In genomic region chr5:6632931-6633468, GRCh38 we compare ENCODE assay signal across 8 cellular contexts. TPM values are rescaled to one million over a fixed set of nuclear protein-coding genes. Genes with fewer than 3 reads are reported as not detected.
A peak's percentile ranks its signal among the peaks of the same experiment; 100 is the strongest.
DNase-seq lines count a peak whose midpoint lies in the region; TF ChIP-seq lines count a peak whose summit lies in the region.

TSS of gene NSUN2 (minus strand) at chr5:6633044. CDS start at chr5:6632979, 65 bp downstream.
TSS of gene SRD5A1 (plus strand) at chr5:6633440. CDS start at chr5:6633577, 137 bp downstream.

- 0% methylated on average over 59 of the region's 59 CpGs for WGBS in ectodermal cell, 2 experiments

- peak; percentile 85 for DNase-seq in CMK (ENCODE audit: low read depth)
- DNase-seq in GM20000 (ENCODE audit: low spot score) = peak; percentile 99
- peak; percentile 92 for DNase-seq in HS-5 (ENCODE audit: low read depth)
- DNase-seq in NK-92 (lab: John Stamatoyannopoulos, UW; ENCODE audit: unreplicated experiment) = peak; percentile 34
- DNase-seq in activated CD8-positive, alpha-beta memory T cell treated with anti-CD3 and anti-CD28 coated beads for 1 hour (ENCODE audit: extremely low read depth in 1 of 2, low read depth in 1 of 2) = peak; percentile 65 to 92
- peak; percentile 93 for DNase-seq in lung microvascular endothelial cell (ENCODE audit: low read depth in 2 of 2)
- peak; percentile 87 to 92 (median 88) for DNase-seq in stimulated activated CD4-positive, alpha-beta T cell treated with anti-CD3 and anti-CD28 coated beads, TNF-alpha, amount 100 ng/mL, for 4 hours (ENCODE audit: low read depth in 3 of 3)

- TF ChIP-seq CTCF in GM20000 (IDR thresholded peaks at IDR 0.05; ENCODE audit: extremely low read depth, missing control alignments) = no peak

- H3K27ac ChIP-seq in ectodermal cell (ENCODE audit: insufficient read depth, low read depth, low read length, poor library complexity, severe bottlenecking) = peak within 1 kb of the TSS; percentile 94

- no peaks in the 10 kb centered on the region for H3K9me3 ChIP-seq in ectodermal cell (ENCODE audit: control insufficient read depth, low read length)

- peaks cover 17% of the 10 kb centered on the region for H3K36me3 ChIP-seq in ectodermal cell (ENCODE audit: control insufficient read depth, insufficient read depth, low read length)

- H3K27me3 ChIP-seq in ectodermal cell (ENCODE audit: control insufficient read depth, insufficient read depth, low read length, poor library complexity, severe bottlenecking) = no peaks in the 10 kb centered on the region

- H3K4me3 ChIP-seq in ectodermal cell (ENCODE audit: insufficient read depth, low read depth, low read length) = peak within 1 kb of the TSS; percentile 59

- peaks cover 3% of the 10 kb centered on the region for H3K4me1 ChIP-seq in ectodermal cell (ENCODE audit: control insufficient read depth, insufficient read depth, low read length)

RNA-seq across cellular contexts. Expression of gene NSUN2, which starts in this region (rescaled TPM):
- polyA plus RNA-seq in ectodermal cell (2013, experiment 1 of 4) = 74.1 TPM
- 77.2 TPM for polyA plus RNA-seq in ectodermal cell (2013, experiment 2 of 4)
- 47.5 TPM for polyA plus RNA-seq in ectodermal cell (2013, experiment 3 of 4)
- polyA plus RNA-seq in ectodermal cell (2013, experiment 4 of 4) = 56.2 TPM
- 35.5 and 46.8 TPM in 2 replicates for total RNA-seq in lung microvascular endothelial cell

RNA-seq across cellular contexts. Expression of gene SRD5A1, which starts in this region (rescaled TPM):
- polyA plus RNA-seq in ectodermal cell (2013, experiment 1 of 4) = 17.8 TPM
- polyA plus RNA-seq in ectodermal cell (2013, experiment 2 of 4) = 21.2 TPM
- polyA plus RNA-seq in ectodermal cell (2013, experiment 3 of 4) = 20.3 TPM
- polyA plus RNA-seq in ectodermal cell (2013, experiment 4 of 4) = 19.7 TPM
- 3.6 and 4.6 TPM in 2 replicates for total RNA-seq in lung microvascular endothelial cell

Comparison
In these comparisons a context has a peak if more than half of its experiments do, and no peak if none do; other contexts are left out.
1. Peak in every context shown above with its lines: DNase-seq, H3K4me3 ChIP-seq and H3K27ac ChIP-seq.
2. DNase-seq: peak in every context shown above with its lines; median percentile 99 in GM20000; 93 in lung microvascular endothelial cell; 92 in HS-5; 88 in stimulated activated CD4-positive, alpha-beta T cell treated with anti-CD3 and anti-CD28 coated beads, TNF-alpha, amount 100 ng/mL, for 4 hours; 85 in CMK; 78 in activated CD8-positive, alpha-beta memory T cell treated with anti-CD3 and anti-CD28 coated beads for 1 hour; 34 in NK-92.